10 cellular contexts compared by ENCODE assay signal in genomic region chr10:33134011-33134751, GRCh38.
DNase-seq lines count a peak whose midpoint lies in the region; ATAC-seq and TF ChIP-seq lines count a peak whose summit lies in the region.
"Had no signal": no experiment of that assay in that cellular context is flagged by ENCODE, and none has a peak within 500 bp of the region (broad histone marks: within the 10 kb centered on the region; RNA-seq: fewer than 3 reads in every experiment).

No MANE protein-coding gene starts in this region.

- no peak overlapping the region for H3K27ac ChIP-seq in H9 (ENCODE audit: insufficient read length, low read depth, low read length)
- H3K27ac ChIP-seq: C4-2B, cardiac muscle cell had no signal

- H3K18ac ChIP-seq in H9 (ENCODE audit: insufficient read length, low read depth, low read length), result no peak overlapping the region

- no peak overlapping the region for H3T11ph ChIP-seq in H9 (ENCODE audit: low read length)

- H3K9me3 ChIP-seq in H9 (ENCODE audit: control insufficient read depth, low read depth, low read length), result no peaks in the 10 kb centered on the region

- no peaks in the 10 kb centered on the region for H3K79me1 ChIP-seq in H9 (ENCODE audit: insufficient read depth, low read depth, low read length, poor library complexity, severe bottlenecking)

- no CpG with 5 or more reads among the region's 11 CpGs for WGBS in H9 (ENCODE audit: extremely low coverage, insufficient read length, low lambda C conversion rate)

- no peak overlapping the region for H2BK20ac ChIP-seq in H9 (ENCODE audit: low read depth, low read length, poor library complexity, severe bottlenecking)

- ATAC-seq in HG03280 (IDR thresholded peaks at IDR 0.05; ENCODE audit: unreplicated experiment), result no peak

- H3K23ac ChIP-seq in H9 (ENCODE audit: insufficient read length, low read depth, low read length), result no peak overlapping the region

- no peak overlapping the region for H3K4me3 Mint-ChIP-seq in IgD-negative memory B cell
- no peak overlapping the region for H3K4me3 Mint-ChIP-seq in H9

- H3K23me2 ChIP-seq in H9 (ENCODE audit: insufficient read length, low read depth, low read length, poor library complexity, severe bottlenecking), result no peaks in the 10 kb centered on the region

- H3K14ac ChIP-seq in H9 (ENCODE audit: insufficient read depth, low read length), result no peak overlapping the region

- no peak overlapping the region for H4K91ac ChIP-seq in H9 (ENCODE audit: insufficient read length, low read depth, low read length)

- H2BK120ac ChIP-seq in H9 (ENCODE audit: low read depth, low read length, poor library complexity, severe bottlenecking), result no peak overlapping the region

- H2BK15ac ChIP-seq in H9 (ENCODE audit: low read depth, low read length), result no peak overlapping the region

- H4K5ac ChIP-seq in H9 (ENCODE audit: insufficient read length, low read depth, low read length), result no peak overlapping the region

- no peak overlapping the region for H3K4ac ChIP-seq in H9 (ENCODE audit: low read depth, low read length)

- no peak overlapping the region for H2BK5ac ChIP-seq in H9 (ENCODE audit: insufficient read length, low read length)

- no peaks in the 10 kb centered on the region for H3K4me1 ChIP-seq in H9 (ENCODE audit: insufficient read depth, low read length)

- H3K56ac ChIP-seq in H9 (ENCODE audit: insufficient read length, low read depth, low read length), result no peak overlapping the region

- peak; percentile 7 for DNase-seq in NCI-H2227 (lab: John Stamatoyannopoulos, UW; ENCODE audit: unreplicated experiment)
- no peak for DNase-seq in NCI-H2227 treated with DMSO at 0.1 percent for 48 hours (lab: John Stamatoyannopoulos, UW)
- peak; percentile 68 for DNase-seq in activated CD8-positive, alpha-beta memory T cell treated with anti-CD3 and anti-CD28 coated beads, Interleukin-2, amount 50 U/mL, for 4 hours
- peak; percentile 75 for DNase-seq in fibroblast of peridontal ligament (ENCODE audit: extremely low read depth)
- DNase-seq in stimulated activated CD4-positive, alpha-beta T cell treated with anti-CD3 and anti-CD28 coated beads, Interleukin-15, amount 100 ng/mL, for 1 hour (ENCODE audit: low read depth in 1 of 2, low spot score in 1 of 2), result peak; percentile 39 to 59
- DNase-seq in H9, result no peak

- H3K36me3 Mint-ChIP-seq in IgD-negative memory B cell, result peaks cover 2% of the 10 kb centered on the region
- H3K36me3 Mint-ChIP-seq in H9 (ENCODE audit: insufficient read depth in 1 of 3, low read depth in 3 of 3), result no peaks in the 10 kb centered on the region

- H3K27me3 ChIP-seq in H9 (ENCODE audit: insufficient read depth, low read length), result no peaks in the 10 kb centered on the region
- H3K27me3 ChIP-seq: cardiac muscle cell had no signal

- no peaks in the 10 kb centered on the region for H4K20me1 ChIP-seq in H9 (ENCODE audit: control insufficient read depth, insufficient read depth, insufficient read length)

- peaks cover 0 to 3% (median 0%) of the 10 kb centered on the region in 3 donors for H3K9me3 Mint-ChIP-seq in IgD-negative memory B cell
- H3K9me3 Mint-ChIP-seq in H9, result peaks cover 0 to 2% of the 10 kb centered on the region in 2 experiments; a peak in 1 of 5 replicates

- no peak overlapping the region for H3K4me2 ChIP-seq in H9 (ENCODE audit: insufficient read depth, insufficient read length, low read length)

- H3K9ac ChIP-seq in H9 (ENCODE audit: extremely low read depth, insufficient read length, low read length), result no peak overlapping the region

- H3K4me1 Mint-ChIP-seq in IgD-negative memory B cell (peaks cover 11 to 38% (median 20%) of the 10 kb centered on the region in 3 donors), H9 (peaks cover 2 to 4% of the 10 kb centered on the region in 2 experiments; a peak in 1 of 4 replicates)

- H2BK12ac ChIP-seq in H9 (ENCODE audit: insufficient read length, low read depth, low read length), result no peak overlapping the region

- no peaks in the 10 kb centered on the region for H3K79me2 ChIP-seq in H9 (ENCODE audit: insufficient read depth, low read length)

- no peak overlapping the region for H2AFZ ChIP-seq in H9 (ENCODE audit: low read length)

- H4K8ac ChIP-seq in H9 (replicated peaks; ENCODE audit: insufficient read length, low read depth, low read length), result no peak overlapping the region

- no peak overlapping the region for H2AK5ac ChIP-seq in H9 (ENCODE audit: insufficient read length, low read length)

- TF ChIP-seq CTCF in H9 (conservative IDR thresholded peaks at IDR 0.05), result no peak

- peak overlapping the region; percentile 20 to 81 (median 73) for H3K27ac Mint-ChIP-seq in IgD-negative memory B cell
- no peak overlapping the region for H3K27ac Mint-ChIP-seq in H9

- H3K27me3 Mint-ChIP-seq in IgD-negative memory B cell (no peaks in the 10 kb centered on the region), H9 (ENCODE audit: low read depth) (no peaks in the 10 kb centered on the region; the same call in 1 of the 2 replicates)

Comparison
In these comparisons a context has a peak if more than half of its experiments do, and no peak if none do; other contexts are left out.
1. DNase-seq: peak in NCI-H2227 (single experiment), activated CD8-positive, alpha-beta memory T cell treated with anti-CD3 and anti-CD28 coated beads, Interleukin-2, amount 50 U/mL, for 4 hours (single experiment), fibroblast of peridontal ligament (single experiment) and stimulated activated CD4-positive, alpha-beta T cell treated with anti-CD3 and anti-CD28 coated beads, Interleukin-15, amount 100 ng/mL, for 1 hour (2 of 2); none in NCI-H2227 treated with DMSO at 0.1 percent for 48 hours (single experiment) and H9 (single experiment).
2. H3K27ac Mint-ChIP-seq: peak in IgD-negative memory B cell (3 of 3); none in H9 (0 of 3).